ENCODE assay signal across 15 cellular contexts in genomic region chr20:50678213-50678898, GRCh38. TPM values are rescaled to one million over a fixed set of nuclear protein-coding genes. Genes with fewer than 3 reads are reported as not detected.
A peak's percentile ranks its signal among the peaks of the same experiment; 100 is the strongest.
DNase-seq lines count a peak whose midpoint lies in the region; ATAC-seq, FAIRE-seq and TF ChIP-seq lines count a peak whose summit lies in the region.
"Had no signal": no experiment of that assay in that cellular context is flagged by ENCODE, and none has a peak within 500 bp of the region (broad histone marks: within the 10 kb centered on the region; RNA-seq: fewer than 3 reads in every experiment).

No MANE protein-coding gene starts in this region.

- no TSS peak for BruUV-seq in GM12878 (replicated peaks; lab: Mats Ljungman, UMichigan)

- TF ChIP-seq POLR2A in A549 (IDR thresholded peaks at IDR 0.05; ENCODE audit: low read length) (no peak), NB4 (IDR thresholded peaks at IDR 0.05; ENCODE audit: extremely low read depth, insufficient read length) (no peak), GM12878 (IDR thresholded peaks at IDR 0.05; ENCODE audit: low read depth, low read length) (no peak)

- H3K4me1 ChIP-seq in A549, result peaks cover 36% of the 10 kb centered on the region
- H3K4me1 ChIP-seq in GM12878 (ENCODE audit: control insufficient read depth, insufficient read depth, low read length), result no peaks in the 10 kb centered on the region
- H3K4me1 ChIP-seq in liver (ENCODE audit: control insufficient read depth in 4 of 4, insufficient read depth in 4 of 4, low read length in 3 of 4), result peaks cover 9 to 23% (median 22%) of the 10 kb centered on the region in 4 donors
- H3K4me1 ChIP-seq: prostate gland had no signal

- H3K27me3 ChIP-seq in GM12878 (replicated peaks in 1 of 2; ENCODE audit: control insufficient read depth in 2 of 2, insufficient read depth in 2 of 2, low read length in 1 of 2) (peaks cover 0 to 5% of the 10 kb centered on the region in 2 experiments; a peak in 2 of 4 replicates), liver (ENCODE audit: control insufficient read depth in 4 of 4, insufficient read depth in 4 of 4, low read length in 3 of 4) (no peaks in the 10 kb centered on the region)

- WGBS in A549 (ENCODE audit: missing lambda C conversion rate), result 21% methylated on average over 6 of the region's 7 CpGs
- 37% methylated on average over 7 of the region's 7 CpGs for WGBS in GM12878 (ENCODE audit: insufficient coverage, insufficient replicate concordance, low lambda C conversion rate, missing lambda C conversion rate)
- WGBS in liver, result 49% methylated on average over 7 of the region's 7 CpGs

- no peak overlapping the region for H3K4me3 Mint-ChIP-seq in HFFc6
- H3K4me3 Mint-ChIP-seq: activated CD4-positive, alpha-beta memory T cell treated with anti-CD3 and anti-CD28 coated beads for 36 hours; T-helper 2 cell treated with Interferon-gamma antibody and Interleukin-4, amounts not matched to agents 5 μg/mL and 100 μg/mL, for 36 hours had no signal

- H3K9ac ChIP-seq in GM12878 (ENCODE audit: control insufficient read depth, insufficient read depth, low read length) (no peak overlapping the region), liver (ENCODE audit: low read depth in 1 of 2, low read length in 2 of 2) (no peak overlapping the region)

- intact Hi-C loops in GM12878 (cut with micrococcal nuclease; ENCODE audit: unreplicated experiment), result no loop called here

- peak in 1 of 2 experiments; percentile 62 for DNase-seq in A549 (ENCODE audit: low read depth in 1 of 2, low spot score in 1 of 2)
- DNase-seq in NB4 (ENCODE audit: low read depth), result peak; percentile 43
- DNase-seq in GM12878 (ENCODE audit: low read depth, low spot score), result no peak
- no peak for DNase-seq in NCI-H748 treated with DMSO at 0.1 percent for 48 hours (lab: John Stamatoyannopoulos, UW)
- no peak for DNase-seq in activated effector memory CD4-positive, alpha-beta T cell treated with anti-CD3 and anti-CD28 coated beads, Interleukin-2, amount 50 U/mL, for 16 hours
- DNase-seq in activated T-cell treated with anti-CD3 and anti-CD28 coated beads, Interleukin-2, amount 50 U/mL, for 48 hours, result no peak
- DNase-seq in HFFc6, result no peak
- DNase-seq: activated CD4-positive, alpha-beta memory T cell treated with anti-CD3 and anti-CD28 coated beads for 36 hours; activated effector memory CD4-positive, alpha-beta T cell treated with Interleukin-2 at 50 U/mL for 16 hours; central memory CD4-positive, alpha-beta T cell; DMS79; NCI-H2171 had no signal

- SMC1A ChIA-PET in GM12878 (lab: Charles Lee; ENCODE audit: uncharacterized antibody, unreplicated experiment), result no interaction called here

- TF ChIP-seq EP300 in A549 (IDR thresholded peaks at IDR 0.05) (no peak), GM12878 (IDR thresholded peaks at IDR 0.05; ENCODE audit: borderline replicate concordance in 1 of 2, control insufficient read depth in 1 of 2, low read depth in 2 of 2, low read length in 2 of 2) (no peak)

- no peaks in the 10 kb centered on the region for H3K79me2 ChIP-seq in GM12878 (ENCODE audit: control insufficient read depth, insufficient read depth, low read length)

- H3K4me2 ChIP-seq in A549 (peak overlapping the region; percentile 46), GM12878 (ENCODE audit: control insufficient read depth, insufficient read depth) (no peak overlapping the region)

- H3K27me3 Mint-ChIP-seq in HFFc6 (ENCODE audit: insufficient read depth), result no peaks in the 10 kb centered on the region; the same call in 1 of the 2 replicates
- H3K27me3 Mint-ChIP-seq: activated CD4-positive, alpha-beta memory T cell treated with anti-CD3 and anti-CD28 coated beads for 36 hours had no signal

- ATAC-seq in A549 (peak; percentile 21 to 59; a peak in 4 of 6 replicates), GM12878 (no peak)

- no peak for TF ChIP-seq CTCF in A549 (IDR thresholded peaks at IDR 0.05)
- TF ChIP-seq CTCF in NB4 (IDR thresholded peaks at IDR 0.05; ENCODE audit: low read depth, low read length), result no peak
- TF ChIP-seq CTCF in GM12878 (IDR thresholded peaks at IDR 0.05 in 2 of 3, conservative IDR thresholded peaks at IDR 0.05 in 1 of 3; ENCODE audit: control insufficient read depth in 2 of 3, extremely low read depth in 1 of 3, insufficient read depth in 1 of 3, low read depth in 3 of 3, low read length in 3 of 3), result no peak
- TF ChIP-seq CTCF in liver (IDR thresholded peaks at IDR 0.05; ENCODE audit: low read depth, low read length, missing input control), result no peak
- TF ChIP-seq CTCF in HFFc6 (IDR thresholded peaks at IDR 0.05), result no peak

- H3K27ac Mint-ChIP-seq in HFFc6, result no peak overlapping the region
- H3K27ac Mint-ChIP-seq: activated CD4-positive, alpha-beta memory T cell treated with anti-CD3 and anti-CD28 coated beads for 36 hours; T-helper 2 cell treated with Interferon-gamma antibody and Interleukin-4, amounts not matched to agents 5 μg/mL and 100 μg/mL, for 36 hours had no signal

- in situ Hi-C loops in GM12878 (cut with MboI), result no loop called here

- H3K9me3 Mint-ChIP-seq in HFFc6, result no peaks in the 10 kb centered on the region
- H3K9me3 Mint-ChIP-seq: activated CD4-positive, alpha-beta memory T cell treated with anti-CD3 and anti-CD28 coated beads for 36 hours; T-helper 2 cell treated with Interferon-gamma antibody and Interleukin-4, amounts not matched to agents 5 μg/mL and 100 μg/mL, for 36 hours had no signal

- no peaks in the 10 kb centered on the region for H3K9me3 ChIP-seq in A549
- no peaks in the 10 kb centered on the region for H3K9me3 ChIP-seq in GM12878 (replicated peaks; ENCODE audit: control insufficient read depth, insufficient read depth, low read length)
- H3K9me3 ChIP-seq in liver (ENCODE audit: control insufficient read depth in 4 of 4, low read length in 3 of 4), result no peaks in the 10 kb centered on the region
- H3K9me3 ChIP-seq: prostate gland had no signal

- H3K36me3 Mint-ChIP-seq in HFFc6 (ENCODE audit: low read depth), result no peaks in the 10 kb centered on the region
- H3K36me3 Mint-ChIP-seq: activated CD4-positive, alpha-beta memory T cell treated with anti-CD3 and anti-CD28 coated beads for 36 hours had no signal

- RAD21 ChIA-PET in GM12878 (lab: Charles Lee; ENCODE audit: unreplicated experiment), result no interaction called here

- H3K36me3 ChIP-seq in GM12878 (ENCODE audit: control insufficient read depth in 2 of 2, insufficient read depth in 2 of 2, low read length in 1 of 2) (no peaks in the 10 kb centered on the region), liver (ENCODE audit: control insufficient read depth in 4 of 4, insufficient read depth in 3 of 4, low read depth in 1 of 4, low read length in 3 of 4) (no peaks in the 10 kb centered on the region)
- H3K36me3 ChIP-seq: prostate gland had no signal

- H4K20me1 ChIP-seq in GM12878 (ENCODE audit: control insufficient read depth, insufficient read depth), result no peaks in the 10 kb centered on the region

- no peak overlapping the region for H2AFZ ChIP-seq in GM12878 (ENCODE audit: control insufficient read depth, low read depth, low read length)

- H3K27ac ChIP-seq in A549 (peak overlapping the region; percentile 25 to 62; a peak in 4 of 6 replicates), GM12878 (ENCODE audit: control insufficient read depth, insufficient read depth) (no peak overlapping the region), liver (ENCODE audit: low read depth in 1 of 2, low read length in 2 of 2) (peak overlapping the region in 1 of 2 donors; percentile 17)
- H3K27ac ChIP-seq: prostate gland had no signal

- FAIRE-seq in A549 (lab: Jason Lieb, UNC) (no peak), GM12878 (lab: Jason Lieb, UNC) (no peak)

- peaks cover 12% of the 10 kb centered on the region; the same call in 1 of the 2 replicates for H3K4me1 Mint-ChIP-seq in HFFc6 (ENCODE audit: low read depth)

- H3K4me3 ChIP-seq in A549 (no peak overlapping the region), NB4 (ENCODE audit: low read depth, low read length) (no peak overlapping the region), GM12878 (no peak overlapping the region), liver (ENCODE audit: low read depth in 1 of 3, low read length in 3 of 3) (no peak overlapping the region)
- H3K4me3 ChIP-seq: prostate gland had no signal

- POLR2A ChIA-PET in A549 (lab: Yijun Ruan, JAX), result interaction anchor here (0.7 kb wide), 1 partner anchor 17 kb away, joined by 5 read pairs; no protein-coding TSS in a partner anchor
- POLR2A ChIA-PET in GM12878 (lab: Charles Lee), result no interaction called here

- TF ChIP-seq RAD21 in A549 (conservative IDR thresholded peaks at IDR 0.05 in 1 of 2, IDR thresholded peaks at IDR 0.05 in 1 of 2) (no peak), GM12878 (IDR thresholded peaks at IDR 0.05; ENCODE audit: insufficient read depth, low read depth, low read length) (no peak), liver (IDR thresholded peaks at IDR 0.05) (no peak)

- CTCF ChIA-PET in A549 (lab: Yijun Ruan, JAX), result no interaction called here
- CTCF ChIA-PET in GM12878 (lab: Yijun Ruan, JAX), result no interaction called here

RNA-seq across cellular contexts. Expression of gene RIPOR3, which starts 13.0 kb away (rescaled TPM):
- 0.03 TPM in 1 of 2 replicates, not detected in the other for polyA plus RNA-seq in A549 (2011; rRNA removed)
- 0.03 and 0.07 TPM in 2 replicates for polyA plus RNA-seq in A549 (2012; cell fraction: cytosol; rRNA removed)
- polyA plus RNA-seq in A549 (2012; cell fraction: nucleus; rRNA removed), result 0.09 and 0.19 TPM in 2 replicates
- 0.05 to 0.06 TPM in 2 of 3 replicates, not detected in the other for polyA plus RNA-seq in A549 (2017; fragmentation: RNase III; extraction: RNeasy Plus Mini Kit Qiagen cat#74134 plus additional on column Dnase treatment)
- 0.05 TPM in 1 of 2 replicates, not detected in the other for polyA minus RNA-seq in A549 (2011; rRNA and poly(A)+ RNA removed)
- not detected in 2 replicates for total RNA-seq in GM12878 (2013; cell fraction: nucleolus; rRNA removed)
- not detected in 2 replicates for total RNA-seq in GM12878 (2014; rRNA removed)
- not detected in 2 replicates for total RNA-seq in GM12878 (2014; rRNA removed; fragmentation: Illumina TruSeq; extraction: Trizol)
- total RNA-seq in GM12878 (2021), result 0.05 TPM in 1 of 2 replicates, not detected in the other
- 0.10 TPM for polyA plus RNA-seq in GM12878 (2011; ENCODE audit: low read depth)
- polyA plus RNA-seq in GM12878 (2011; rRNA removed), result not detected in 2 replicates
- polyA plus RNA-seq in GM12878 (2011; cell fraction: cytosol; rRNA removed), result not detected in 2 replicates
- 0.07 TPM in 1 of 2 replicates, not detected in the other for polyA plus RNA-seq in GM12878 (2011; cell fraction: nucleus; rRNA removed)
- polyA plus RNA-seq in GM12878 (2012), result 0.32 and 0.50 TPM in 2 replicates
- 0.07 TPM in 1 of 2 replicates, not detected in the other for polyA plus RNA-seq in GM12878 (2014; fragmentation: Illumina TruSeq; extraction: Trizol)
- polyA plus RNA-seq in GM12878 (2014; fragmentation: Nextera tagmentation; extraction: Ambion mirVana), result not detected
- 0.04 TPM in 1 of 2 replicates, not detected in the other for polyA plus RNA-seq in GM12878 (2014; rRNA removed)
- polyA plus RNA-seq in GM12878 (2016; fragmentation: Nextera tagmentation; extraction: Ambion mirVana), result under 1 TPM; 0.17 to 0.55 TPM
- polyA minus RNA-seq in GM12878 (2011; rRNA and poly(A)+ RNA removed), result not detected in 2 replicates
- polyA minus RNA-seq in GM12878 (2011; cell fraction: cytosol; rRNA and poly(A)+ RNA removed), result not detected in 2 replicates
- polyA minus RNA-seq in GM12878 (2011; cell fraction: nucleus; rRNA and poly(A)+ RNA removed), result not detected in 2 replicates
- 10 to 100 TPM; 23.8 to 90.3 TPM for total RNA-seq in liver
- polyA plus RNA-seq in liver, result 1 to 10 TPM; 5.6 to 8.9 TPM
- under 1 TPM; 0.07 to 0.25 (median 0.11) TPM for total RNA-seq in HFFc6 (2021; fragmentation: NEBNext Ultra II Directional; extraction: Animal tissue kit (Norgen Biotek cat#: 25700))
- total RNA-seq: activated CD4-positive, alpha-beta memory T cell treated with anti-CD3 and anti-CD28 coated beads for 36 hours had no signal

RNA-seq across cellular contexts. Expression of gene PARD6B, which starts 53.0 kb away (rescaled TPM):
- 6.2 and 6.4 TPM in 2 replicates for polyA plus RNA-seq in A549 (2011; rRNA removed)
- 1.6 and 1.7 TPM in 2 replicates for polyA plus RNA-seq in A549 (2012; cell fraction: cytosol; rRNA removed)
- 1.3 and 1.7 TPM in 2 replicates for polyA plus RNA-seq in A549 (2012; cell fraction: nucleus; rRNA removed)
- polyA plus RNA-seq in A549 (2017; fragmentation: RNase III; extraction: RNeasy Plus Mini Kit Qiagen cat#74134 plus additional on column Dnase treatment), result 2.7 to 3.1 TPM (median 2.8 TPM) in 3 replicates
- 11.1 and 11.2 TPM in 2 replicates for polyA minus RNA-seq in A549 (2011; rRNA and poly(A)+ RNA removed)
- 5.4 and 5.5 TPM in 2 replicates for total RNA-seq in GM12878 (2013; cell fraction: nucleolus; rRNA removed)
- 2.1 and 2.6 TPM in 2 replicates for total RNA-seq in GM12878 (2014; rRNA removed)
- total RNA-seq in GM12878 (2014; rRNA removed; fragmentation: Illumina TruSeq; extraction: Trizol), result 3.0 and 3.1 TPM in 2 replicates
- total RNA-seq in GM12878 (2021), result 4.3 and 4.7 TPM in 2 replicates
- polyA plus RNA-seq in GM12878 (2011; ENCODE audit: low read depth), result 0.54 TPM
- 1.3 and 2.6 TPM in 2 replicates for polyA plus RNA-seq in GM12878 (2011; rRNA removed)
- polyA plus RNA-seq in GM12878 (2011; cell fraction: cytosol; rRNA removed), result 0.57 and 0.67 TPM in 2 replicates
- 0.55 and 0.63 TPM in 2 replicates for polyA plus RNA-seq in GM12878 (2011; cell fraction: nucleus; rRNA removed)
- polyA plus RNA-seq in GM12878 (2012), result 0.60 and 0.88 TPM in 2 replicates
- 0.65 and 1.1 TPM in 2 replicates for polyA plus RNA-seq in GM12878 (2014; fragmentation: Illumina TruSeq; extraction: Trizol)
- polyA plus RNA-seq in GM12878 (2014; fragmentation: Nextera tagmentation; extraction: Ambion mirVana), result 1 to 10 TPM in 1 of 2 experiments, under 1 TPM in 1; 0.57 to 1.9 TPM
- polyA plus RNA-seq in GM12878 (2014; rRNA removed), result 0.85 and 0.86 TPM in 2 replicates
- 1 to 10 TPM; 2.5 to 3.0 TPM for polyA plus RNA-seq in GM12878 (2016; fragmentation: Nextera tagmentation; extraction: Ambion mirVana)
- polyA minus RNA-seq in GM12878 (2011; rRNA and poly(A)+ RNA removed), result 1.2 and 1.8 TPM in 2 replicates
- 1.2 and 1.6 TPM in 2 replicates for polyA minus RNA-seq in GM12878 (2011; cell fraction: cytosol; rRNA and poly(A)+ RNA removed)
- polyA minus RNA-seq in GM12878 (2011; cell fraction: nucleus; rRNA and poly(A)+ RNA removed), result 0.73 and 1.1 TPM in 2 replicates
- total RNA-seq in liver, result 1 to 10 TPM; 6.2 to 8.8 TPM
- 1 to 10 TPM; 1.2 to 5.7 TPM for polyA plus RNA-seq in liver
- under 1 TPM; 0.24 to 0.68 (median 0.51) TPM for total RNA-seq in HFFc6 (2021; fragmentation: NEBNext Ultra II Directional; extraction: Animal tissue kit (Norgen Biotek cat#: 25700))

Comparison
In these comparisons a context has a peak if more than half of its experiments do, and no peak if none do; other contexts are left out.
1. RNA of gene RIPOR3, which starts 13.0 kb away (total RNA-seq): 23.8 to 90.3 TPM in liver; 0.07 to 0.25 TPM in HFFc6 and 0.05 TPM in GM12878; every median in the first group is over 10 times any median in the second.